ENCODE assay signal across 12 cellular contexts in genomic region chr17:12664894-12665262, GRCh38. TPM values are rescaled to one million over a fixed set of nuclear protein-coding genes. Genes with fewer than 3 reads are reported as not detected.
DNase-seq lines count a peak whose midpoint lies in the region; ATAC-seq, FAIRE-seq and TF ChIP-seq lines count a peak whose summit lies in the region.
"Had no signal": no experiment of that assay in that cellular context is flagged by ENCODE, and none has a peak within 500 bp of the region (broad histone marks: within the 10 kb centered on the region; RNA-seq: fewer than 3 reads in every experiment).

No MANE protein-coding gene starts in this region.

- H3K4me1 Mint-ChIP-seq in neural progenitor cell: peaks cover 10% of the 10 kb centered on the region
- no peaks in the 10 kb centered on the region for H3K4me1 Mint-ChIP-seq in activated CD8-positive, alpha-beta memory T cell treated with anti-CD3 and anti-CD28 coated beads, Interleukin-2, amount 10 ng/mL, durations not matched to agents 7 days and 5 days
- H3K4me1 Mint-ChIP-seq: stimulated activated naive CD8-positive, alpha-beta T cell treated with anti-CD3 and anti-CD28 coated beads, Interleukin-15, amount 100 ng/mL, for 72 hours had no signal

- H3K4me2 ChIP-seq in neural progenitor cell: peak overlapping the region; percentile 85

- POLR2A ChIA-PET in AG04450 (lab: Yijun Ruan, JAX): interaction anchor here (0.6 to 1.7 kb wide), 4 partner anchors 37 to 143 kb away, joined by 3 to 8 read pairs (median 4); no protein-coding TSS in a partner anchor

- H3K27ac ChIP-seq in AG04450 (ENCODE audit: low read depth, low read length) (peak overlapping the region; percentile 52), neural progenitor cell (no peak overlapping the region)
- H3K27ac ChIP-seq: epithelial cell of prostate had no signal

- DNase-seq in AG04450 (ENCODE audit: low read depth, low spot score): no peak
- no peak for DNase-seq in NT2/D1 (ENCODE audit: low read depth, low spot score)
- DNase-seq in fibroblast of mammary gland (ENCODE audit: low read depth): no peak
- DNase-seq in neural progenitor cell (ENCODE audit: low spot score): peak; percentile 22
- no peak for DNase-seq in NCI-H187 treated with DMSO at 0.1 percent for 48 hours (lab: John Stamatoyannopoulos, UW)
- no peak for DNase-seq in activated CD8-positive, alpha-beta memory T cell treated with anti-CD3 and anti-CD28 coated beads, Interleukin-2, amount 10 ng/mL, durations not matched to agents 7 days and 5 days
- DNase-seq in D721Med (ENCODE audit: insufficient read length, low spot score): no peak
- DNase-seq in NCI-H2107 (lab: John Stamatoyannopoulos, UW): no peak
- DNase-seq: CD8-positive, alpha-beta memory T cell; stimulated activated naive CD8-positive, alpha-beta T cell treated with anti-CD3 and anti-CD28 coated beads, Interleukin-15, amount 100 ng/mL, for 72 hours had no signal

- no peaks in the 10 kb centered on the region for H3K9me3 ChIP-seq in AG04450 (ENCODE audit: control insufficient read depth, insufficient read depth, low read length)
- no peaks in the 10 kb centered on the region for H3K9me3 ChIP-seq in NT2/D1 (ENCODE audit: insufficient read depth, low read length)
- H3K9me3 ChIP-seq in neural progenitor cell (ENCODE audit: low read depth): no peaks in the 10 kb centered on the region

- H3K4me1 ChIP-seq in NT2/D1 (ENCODE audit: insufficient read depth, insufficient read length) (no peaks in the 10 kb centered on the region), neural progenitor cell (peaks cover 8% of the 10 kb centered on the region)

- H3K9ac ChIP-seq in NT2/D1 (ENCODE audit: insufficient read length, low read depth) (peak overlapping the region; percentile 76), neural progenitor cell (no peak overlapping the region)

- H3K27me3 ChIP-seq in AG04450 (ENCODE audit: control insufficient read depth, insufficient read depth, low read length) (no peaks in the 10 kb centered on the region), NT2/D1 (ENCODE audit: insufficient read depth, insufficient read length) (peaks cover 23% of the 10 kb centered on the region), neural progenitor cell (peaks cover 33% of the 10 kb centered on the region)

- no peaks in the 10 kb centered on the region for H3K36me3 ChIP-seq in NT2/D1 (ENCODE audit: insufficient read depth, insufficient read length, low read length)
- H3K36me3 ChIP-seq in neural progenitor cell: no peaks in the 10 kb centered on the region

- H3K4me3 ChIP-seq in AG04450 (ENCODE audit: low read depth, low read length) (peak overlapping the region; percentile 77), NT2/D1 (ENCODE audit: insufficient read length, low read depth) (peak overlapping the region; percentile 59), fibroblast of mammary gland (ENCODE audit: control insufficient read depth, low read depth, low read length) (peak overlapping the region; percentile 43), neural progenitor cell (peak overlapping the region; percentile 59)

- peak overlapping the region; percentile 85 for H2AFZ ChIP-seq in neural progenitor cell (replicated peaks)

- no peak for ATAC-seq in activated CD8-positive, alpha-beta memory T cell treated with anti-CD3 and anti-CD28 coated beads, Interleukin-2, amount 10 ng/mL, durations not matched to agents 7 days and 5 days
- ATAC-seq: stimulated activated naive CD8-positive, alpha-beta T cell treated with anti-CD3 and anti-CD28 coated beads, Interleukin-15, amount 100 ng/mL, for 72 hours had no signal

- FAIRE-seq in D721Med (lab: Jason Lieb, UNC): no peak

- peaks cover 4% of the 10 kb centered on the region for H4K20me1 ChIP-seq in neural progenitor cell (ENCODE audit: low read depth)

- H3F3A ChIP-seq in neural progenitor cell (ENCODE audit: low read depth): peaks cover 15% of the 10 kb centered on the region

- peak overlapping the region; percentile 89 for H3K4me3 Mint-ChIP-seq in neural progenitor cell
- H3K4me3 Mint-ChIP-seq in activated CD8-positive, alpha-beta memory T cell treated with anti-CD3 and anti-CD28 coated beads, Interleukin-2, amount 10 ng/mL, durations not matched to agents 7 days and 5 days: no peak overlapping the region
- H3K4me3 Mint-ChIP-seq: CD8-positive, alpha-beta memory T cell had no signal

- TF ChIP-seq CTCF in AG04450 (IDR thresholded peaks at IDR 0.05; ENCODE audit: low read depth, low read length): no peak
- TF ChIP-seq CTCF in fibroblast of mammary gland (conservative IDR thresholded peaks at IDR 0.05; ENCODE audit: control insufficient read depth, insufficient read depth, low read depth, low read length): no peak
- TF ChIP-seq CTCF in neural progenitor cell (IDR thresholded peaks at IDR 0.05): no peak
- TF ChIP-seq CTCF in D721Med (IDR thresholded peaks at IDR 0.05; ENCODE audit: insufficient read depth, missing control alignments): no peak

- peaks cover 6% of the 10 kb centered on the region for H3K27me3 Mint-ChIP-seq in neural progenitor cell (ENCODE audit: insufficient read depth, low read depth)
- peaks cover 36% of the 10 kb centered on the region for H3K27me3 Mint-ChIP-seq in activated CD8-positive, alpha-beta memory T cell treated with anti-CD3 and anti-CD28 coated beads, Interleukin-2, amount 10 ng/mL, durations not matched to agents 7 days and 5 days

- no peaks in the 10 kb centered on the region for H3K79me2 ChIP-seq in neural progenitor cell (ENCODE audit: low read depth)

- H3K27ac Mint-ChIP-seq in neural progenitor cell: no peak overlapping the region
- H3K27ac Mint-ChIP-seq in activated CD8-positive, alpha-beta memory T cell treated with anti-CD3 and anti-CD28 coated beads, Interleukin-2, amount 10 ng/mL, durations not matched to agents 7 days and 5 days: no peak overlapping the region
- H3K27ac Mint-ChIP-seq: CD8-positive, alpha-beta memory T cell; stimulated activated naive CD8-positive, alpha-beta T cell treated with anti-CD3 and anti-CD28 coated beads, Interleukin-15, amount 100 ng/mL, for 72 hours had no signal

- H3K36me3 Mint-ChIP-seq in neural progenitor cell: no peaks in the 10 kb centered on the region
- H3K36me3 Mint-ChIP-seq in activated CD8-positive, alpha-beta memory T cell treated with anti-CD3 and anti-CD28 coated beads, Interleukin-2, amount 10 ng/mL, durations not matched to agents 7 days and 5 days: no peaks in the 10 kb centered on the region
- H3K36me3 Mint-ChIP-seq: CD8-positive, alpha-beta memory T cell had no signal

- H3K9me3 Mint-ChIP-seq in neural progenitor cell: no peaks in the 10 kb centered on the region
- H3K9me3 Mint-ChIP-seq in activated CD8-positive, alpha-beta memory T cell treated with anti-CD3 and anti-CD28 coated beads, Interleukin-2, amount 10 ng/mL, durations not matched to agents 7 days and 5 days (ENCODE audit: low read depth): peaks cover 3% of the 10 kb centered on the region
- H3K9me3 Mint-ChIP-seq: stimulated activated naive CD8-positive, alpha-beta T cell treated with anti-CD3 and anti-CD28 coated beads, Interleukin-15, amount 100 ng/mL, for 72 hours had no signal

- CTCF ChIA-PET in AG04450 (lab: Charles Lee): interaction anchor here (0.5 to 5.0 kb wide), 11 partner anchors 9 to 667 kb away, joined by 3 to 166 read pairs (median 4); partner anchors contain the start of gene ZNF18
- CTCF ChIA-PET in activated CD8-positive, alpha-beta memory T cell treated with anti-CD3 and anti-CD28 coated beads, Interleukin-2, amount 10 ng/mL, durations not matched to agents 7 days and 5 days (lab: Charles Lee): no interaction called here

RNA-seq across cellular contexts. Expression of gene MYOCD, which starts 0.8 kb away (rescaled TPM):
- 17.5 and 19.0 TPM in 2 replicates for polyA plus RNA-seq in AG04450 (2011; rRNA removed)
- polyA minus RNA-seq in AG04450 (2011; rRNA and poly(A)+ RNA removed): 38.7 and 45.3 TPM in 2 replicates
- total RNA-seq in neural progenitor cell (ENCODE audit: low replicate concordance): 0.03 and 0.04 TPM in 2 replicates
- not detected for total RNA-seq in activated CD8-positive, alpha-beta memory T cell treated with anti-CD3 and anti-CD28 coated beads, Interleukin-2, amount 10 ng/mL, durations not matched to agents 7 days and 5 days
- total RNA-seq: CD8-positive, alpha-beta memory T cell; SK-MEL-5 had no signal
- polyA plus RNA-seq: CD8-positive, alpha-beta memory T cell had no signal
